In genomic region chr21:16046625-16047340, GRCh38 we compare ENCODE assay signal across 18 cellular contexts.
DNase-seq lines count a peak whose midpoint lies in the region; TF ChIP-seq lines count a peak whose summit lies in the region.
"Had no signal": no experiment of that assay in that cellular context is flagged by ENCODE, and none has a peak within 500 bp of the region (broad histone marks: within the 10 kb centered on the region; RNA-seq: fewer than 3 reads in every experiment).

No MANE protein-coding gene starts in this region.

- H3K79me2 ChIP-seq in mammary epithelial cell (ENCODE audit: insufficient read depth, low read length), result no peaks in the 10 kb centered on the region

- 69% methylated on average over 5 of the region's 5 CpGs for WGBS in mammary epithelial cell (ENCODE audit: low coverage, missing lambda C conversion rate)
- WGBS in mesenchymal stem cell, result 24% methylated on average over 4 of the region's 5 CpGs

- H3K4ac ChIP-seq in mesenchymal stem cell (ENCODE audit: low read depth in 1 of 2, low read length in 2 of 2), result no peak overlapping the region

- H3K27ac ChIP-seq in mammary epithelial cell (ENCODE audit: insufficient read depth, low read depth, low read length) (no peak overlapping the region), mesenchymal stem cell (ENCODE audit: low read length, poor library complexity, severe bottlenecking) (no peak overlapping the region)
- H3K27ac ChIP-seq: upper lobe of left lung had no signal

- no peak overlapping the region for H3K4me2 ChIP-seq in mammary epithelial cell (ENCODE audit: insufficient read depth, low read depth, low read length)
- no peak overlapping the region for H3K4me2 ChIP-seq in mesenchymal stem cell (ENCODE audit: low read length, poor library complexity, severe bottlenecking)

- no peak overlapping the region for H4K91ac ChIP-seq in mesenchymal stem cell (ENCODE audit: low read length)

- no peak overlapping the region for H3K18ac ChIP-seq in mesenchymal stem cell (ENCODE audit: low read depth in 1 of 2, low read length in 2 of 2)

- no peak overlapping the region for H2AK5ac ChIP-seq in mesenchymal stem cell (ENCODE audit: low read length, severe bottlenecking)

- H3K9me3 ChIP-seq in mammary epithelial cell (replicated peaks; ENCODE audit: insufficient read depth, low read length) (no peaks in the 10 kb centered on the region), mesenchymal stem cell (ENCODE audit: control insufficient read depth, low read length) (no peaks in the 10 kb centered on the region)
- H3K9me3 ChIP-seq: upper lobe of left lung had no signal

- no TSS peak for BruUV-seq in mammary epithelial cell (replicated peaks; lab: Mats Ljungman, UMichigan)

- CTCF ChIA-PET in mammary epithelial cell (lab: Charles Lee; ENCODE audit: low non-redundant PET), result no interaction called here

- H3K4me1 ChIP-seq in mammary epithelial cell (ENCODE audit: insufficient read depth, low read length) (no peaks in the 10 kb centered on the region), mesenchymal stem cell (ENCODE audit: control insufficient read depth, insufficient read depth, low read depth, low read length) (no peaks in the 10 kb centered on the region)
- H3K4me1 ChIP-seq: upper lobe of left lung had no signal

- no peak overlapping the region for H2BK5ac ChIP-seq in mesenchymal stem cell (ENCODE audit: low read depth, low read length, poor library complexity, severe bottlenecking)

- in situ Hi-C loops in mammary epithelial cell (cut with MboI; ENCODE audit: low sequenced_read_pairs in 2 of 2), result no loop called here

- H2BK120ac ChIP-seq in mesenchymal stem cell (ENCODE audit: low read depth, low read length), result no peak overlapping the region

- TF ChIP-seq CTCF in AG10803 (conservative IDR thresholded peaks at IDR 0.05; ENCODE audit: low read length), result no peak
- no peak for TF ChIP-seq CTCF in mammary epithelial cell (conservative IDR thresholded peaks at IDR 0.05 in 1 of 2, IDR thresholded peaks at IDR 0.05 in 1 of 2; ENCODE audit: extremely low read depth in 1 of 2, insufficient read depth in 1 of 2, low read depth in 1 of 2, low read length in 2 of 2)

- no peak overlapping the region for H2BK12ac ChIP-seq in mesenchymal stem cell (ENCODE audit: low read length in 2 of 2)

- dilution Hi-C loops in mammary epithelial cell (cut with HindIII; ENCODE audit: low sequenced_read_pairs), result no loop called here

- no peaks in the 10 kb centered on the region for H4K20me1 ChIP-seq in mammary epithelial cell (ENCODE audit: insufficient read depth, low read length)

- no peak overlapping the region for H3K23ac ChIP-seq in mesenchymal stem cell (ENCODE audit: low read length in 2 of 2)

- no peaks in the 10 kb centered on the region for H3K36me3 ChIP-seq in mammary epithelial cell (ENCODE audit: insufficient read depth, low read length)
- no peaks in the 10 kb centered on the region for H3K36me3 ChIP-seq in mesenchymal stem cell (ENCODE audit: control insufficient read depth in 1 of 2, insufficient read depth in 2 of 2, low read depth in 1 of 2, low read length in 2 of 2)
- H3K36me3 ChIP-seq: upper lobe of left lung had no signal

- H3K27me3 ChIP-seq in mammary epithelial cell (ENCODE audit: insufficient read depth, low read length) (no peaks in the 10 kb centered on the region), mesenchymal stem cell (ENCODE audit: control insufficient read depth in 1 of 2, insufficient read depth in 1 of 2, low read length in 2 of 2) (no peaks in the 10 kb centered on the region)
- H3K27me3 ChIP-seq: upper lobe of left lung had no signal

- intact Hi-C loops in mammary epithelial cell (cut with micrococcal nuclease), result no loop called here
- intact Hi-C loops in cardiac septum (cut with DNase I), result no loop called here

- no peaks in the 10 kb centered on the region for H3K79me1 ChIP-seq in mesenchymal stem cell (replicated peaks; ENCODE audit: low read length, poor library complexity, severe bottlenecking)

- H3K9ac ChIP-seq in mammary epithelial cell (ENCODE audit: insufficient read depth, low read length) (no peak overlapping the region), mesenchymal stem cell (ENCODE audit: low read length) (no peak overlapping the region)

- H4K8ac ChIP-seq in mesenchymal stem cell (ENCODE audit: low read length), result no peak overlapping the region

- no peak overlapping the region for H3K14ac ChIP-seq in mesenchymal stem cell (ENCODE audit: low read length in 2 of 2)

- H2AFZ ChIP-seq in mammary epithelial cell (ENCODE audit: low read depth, low read length) (no peak overlapping the region), mesenchymal stem cell (ENCODE audit: low read depth, low read length) (no peak overlapping the region)

- DNase-seq in AG10803 (ENCODE audit: low read depth), result peak; percentile 4
- peak; percentile 55 for DNase-seq in LHCN-M2 (ENCODE audit: low read depth)
- peak; percentile 16 for DNase-seq in mammary epithelial cell
- peak; percentile 1 for DNase-seq in mesenchymal stem cell
- DNase-seq in cerebellar cortex (ENCODE audit: low spot score), result no peak
- DNase-seq in medulla oblongata (ENCODE audit: extremely low spot score), result no peak
- DNase-seq in cardiac septum (ENCODE audit: low spot score), result no peak
- DNase-seq in midbrain (lab: John Stamatoyannopoulos, UW), result no peak
- DNase-seq: activated CD4-positive, alpha-beta T cell treated with anti-CD3 and anti-CD28 coated beads, Interleukin-2, amount 50 U/mL, for 48 hours; activated T-cell treated with anti-CD3 and anti-CD28 coated beads, Interleukin-2, amount 50 U/mL, for 24 hours; caudate nucleus; effector CD8-positive, alpha-beta T cell; GOT3; naive B cell; NCI-H187 treated with DMSO at 0.1 percent for 48 hours; NCI-H446 treated with DMSO at 0.1 percent for 48 hours; stimulated activated naive CD8-positive, alpha-beta T cell treated with anti-CD3 and anti-CD28 coated beads, Interleukin-15, amount 100 ng/mL, for 72 hours; upper lobe of left lung had no signal

- no peak overlapping the region for H3K4me3 ChIP-seq in AG10803 (ENCODE audit: low read length)
- no peak overlapping the region for H3K4me3 ChIP-seq in mammary epithelial cell (replicated peaks in 1 of 3; ENCODE audit: insufficient read depth in 1 of 3, low read depth in 2 of 3, low read length in 3 of 3)
- H3K4me3 ChIP-seq in mesenchymal stem cell (ENCODE audit: insufficient read depth in 1 of 2, low read depth in 1 of 2, low read length in 2 of 2), result no peak overlapping the region
- H3K4me3 ChIP-seq: upper lobe of left lung had no signal

- H2BK15ac ChIP-seq in mesenchymal stem cell (ENCODE audit: low read depth, poor library complexity, severe bottlenecking), result no peak overlapping the region

Comparison
In these comparisons a context has a peak if more than half of its experiments do, and no peak if none do; other contexts are left out.
1. DNase-seq: peak in AG10803 (single experiment), LHCN-M2 (single experiment), mammary epithelial cell (single experiment) and mesenchymal stem cell (single experiment); none in cerebellar cortex (single experiment), medulla oblongata (single experiment), cardiac septum (single experiment) and midbrain (single experiment).